Comparison of ENCODE assay signal across 8 cellular contexts in genomic region chr1:109790735-109791494, GRCh38. TPM values are rescaled to one million over a fixed set of nuclear protein-coding genes. Genes with fewer than 3 reads are reported as not detected.
DNase-seq lines count a peak whose midpoint lies in the region; ATAC-seq and TF ChIP-seq lines count a peak whose summit lies in the region.

No MANE protein-coding gene starts in this region.

- no peaks in the 10 kb centered on the region for H3K9me3 Mint-ChIP-seq in CD14-positive monocyte

- intact Hi-C loops in CD14-positive monocyte (cut with micrococcal nuclease) = loop anchor here in 1 of 2 donors (5.0 kb wide), 1 partner anchor 36 kb away; no protein-coding TSS in a partner anchor
- intact Hi-C loops in sciatic nerve (cut with DNase I) = no loop called here

- peaks cover 59% of the 10 kb centered on the region for H3K4me1 Mint-ChIP-seq in CD14-positive monocyte

- H3K36me3 Mint-ChIP-seq in CD14-positive monocyte = peaks cover 0 to 2% of the 10 kb centered on the region in 2 donors

- no peak overlapping the region for H3K4me3 ChIP-seq in fibroblast of the aortic adventitia (ENCODE audit: low read depth, low read length)

- H3K27me3 Mint-ChIP-seq in CD14-positive monocyte (ENCODE audit: low read depth in 3 of 3) = peaks cover 4 to 20% (median 14%) of the 10 kb centered on the region in 3 donors

- H3K4me3 Mint-ChIP-seq in CD14-positive monocyte = peak overlapping the region in 1 of 2 donors; percentile 1

- ATAC-seq in GM21723 (IDR thresholded peaks at IDR 0.05; ENCODE audit: unreplicated experiment) = peak; percentile 60
- ATAC-seq in sciatic nerve = peak; percentile 29
- ATAC-seq in HG02970 (IDR thresholded peaks at IDR 0.05; ENCODE audit: low FRiP score, unreplicated experiment) = no peak

- DNase-seq in CD14-positive monocyte (ENCODE audit: low spot score) = peak; percentile 91
- peak; percentile 97 to 99 for DNase-seq in NOMO-1 (lab: John Stamatoyannopoulos, UW; ENCODE audit: unreplicated experiment in 2 of 2)
- peak; percentile 71 for DNase-seq in activated T-cell treated with anti-CD3 and anti-CD28 coated beads for 24 hours (ENCODE audit: low read depth)
- peak; percentile 54 for DNase-seq in fibroblast of the aortic adventitia (ENCODE audit: low read depth)
- peak; percentile 67 for DNase-seq in sciatic nerve (ENCODE audit: low spot score)
- no peak for DNase-seq in LoVo (ENCODE audit: low spot score)

- peak; percentile 74 for TF ChIP-seq CTCF in CD14-positive monocyte (IDR thresholded peaks at IDR 0.05)
- TF ChIP-seq CTCF in fibroblast of the aortic adventitia (IDR thresholded peaks at IDR 0.05; ENCODE audit: insufficient read depth, low read length) = peak; percentile 21

- peak overlapping the region in 6 of 7 donors; percentile 33 to 86 (median 68) for H3K27ac Mint-ChIP-seq in CD14-positive monocyte

RNA-seq across cellular contexts. Expression of gene EPS8L3, which starts 27.2 kb away (rescaled TPM):
- polyA plus RNA-seq in CD14-positive monocyte = not detected
- total RNA-seq in fibroblast of the aortic adventitia (ENCODE audit: low replicate concordance) (not detected in 2 replicates), sciatic nerve (not detected)

RNA-seq across cellular contexts. Expression of gene GSTM3, which starts 50.1 kb away (rescaled TPM):
- polyA plus RNA-seq in CD14-positive monocyte = 1 to 10 TPM; 2.8 to 3.2 TPM
- total RNA-seq in fibroblast of the aortic adventitia (ENCODE audit: low replicate concordance) (96.0 and 188 TPM in 2 replicates), sciatic nerve (104 TPM)
